Comparison of ENCODE assay signal across 21 cellular contexts in the genomic region with DNA sequence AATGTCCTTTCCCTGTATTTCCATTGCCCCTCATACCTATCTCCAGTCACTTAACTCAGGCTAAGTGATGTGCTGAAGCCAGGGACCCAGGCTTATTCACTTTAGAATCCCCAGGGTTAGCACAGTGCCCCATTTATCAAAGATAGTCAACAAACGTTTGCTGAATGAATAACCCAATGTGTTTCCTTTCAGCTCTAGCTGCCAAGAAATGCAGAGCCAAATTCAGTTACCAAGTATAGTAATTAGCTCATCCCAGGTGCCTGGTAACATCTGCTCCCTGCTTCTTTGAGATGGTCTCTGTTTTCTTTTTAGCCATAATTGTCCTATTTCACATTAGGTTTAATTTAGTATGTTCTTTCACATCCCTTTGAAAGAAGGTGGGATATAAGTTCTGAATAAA.
DNase-seq lines count a peak whose midpoint lies in the region.
"Had no signal": no experiment of that assay in that cellular context is flagged by ENCODE, and none has a peak within 500 bp of the region (broad histone marks: within the 10 kb centered on the region; RNA-seq: fewer than 3 reads in every experiment).

No MANE protein-coding gene starts in this region.

- H3K4me1 ChIP-seq in HAP-1 = peaks cover 8% of the 10 kb centered on the region; the same call in 1 of the 2 replicates
- H3K4me1 ChIP-seq: left lung, testis had no signal

- no peaks in the 10 kb centered on the region for H3K36me3 ChIP-seq in HAP-1 (replicated peaks)
- H3K36me3 ChIP-seq: left lung had no signal

- in situ Hi-C loops in G401 (cut with HindIII; ENCODE audit: low sequenced_read_pairs) = no loop called here
- in situ Hi-C loops in HAP-1 (cut with MboI; ENCODE audit: low sequenced_read_pairs) = no loop called here

- H3K27me3 ChIP-seq in HAP-1 (ENCODE audit: low read depth) = no peaks in the 10 kb centered on the region
- H3K27me3 ChIP-seq: hepatocyte, left lung, testis had no signal

- DNase-seq in G401 (ENCODE audit: low spot score) (peak; percentile 53), NCI-H2081 (lab: John Stamatoyannopoulos, UW) (peak; percentile 48 to 78), SK-N-DZ (ENCODE audit: low spot score) (peak; percentile 31), medulla oblongata (ENCODE audit: extremely low spot score) (peak; percentile 36), GF-D8 (lab: John Stamatoyannopoulos, UW) (no peak), HAP-1 (ENCODE audit: low spot score in 2 of 2) (no peak), occipital lobe (lab: John Stamatoyannopoulos, UW) (no peak)
- DNase-seq: activated CD4-positive, alpha-beta T cell treated with anti-CD3 and anti-CD28 coated beads, Interleukin-2, amount 10 ng/mL, durations not matched to agents 24 days and 14 days; CD4-positive, CD25-positive, alpha-beta regulatory T cell; central memory CD4-positive, alpha-beta T cell; DMS153; effector CD4-positive, alpha-beta T cell; erythroblast; foreskin fibroblast; GDM1; immature natural killer cell; left lung; stimulated activated CD4-positive, alpha-beta T cell treated with anti-CD3 and anti-CD28 coated beads, Interleukin-2, amount 100 ng/mL, for 24 hours; T-helper 2 cell; testis had no signal

- H3K9me3 ChIP-seq in HAP-1 = no peaks in the 10 kb centered on the region; the same call in 1 of the 2 replicates
- H3K9me3 ChIP-seq: testis had no signal

- no peak overlapping the region for H3K4me3 ChIP-seq in HAP-1
- H3K4me3 ChIP-seq: hepatocyte, left lung, testis had no signal

Comparison
In these comparisons a context has a peak if more than half of its experiments do, and no peak if none do; other contexts are left out.
1. DNase-seq: peak in G401 (single experiment), NCI-H2081 (2 of 2), SK-N-DZ (single experiment) and medulla oblongata (single experiment); none in GF-D8 (single experiment), HAP-1 (0 of 2) and occipital lobe (single experiment).